8 cellular contexts compared by ENCODE assay signal in genomic region chr5:177022386-177023246, GRCh38. TPM values are rescaled to one million over a fixed set of nuclear protein-coding genes. Genes with fewer than 3 reads are reported as not detected.
DNase-seq lines count a peak whose midpoint lies in the region; ATAC-seq and TF ChIP-seq lines count a peak whose summit lies in the region.

Gene ZNF346, plus strand, starts transcription at chr5:177022696. Its CDS starts 43 bp downstream, at chr5:177022739.

- H3K9me3 Mint-ChIP-seq in progenitor cell of endocrine pancreas (ENCODE audit: low read depth): no peaks in the 10 kb centered on the region

- H3K27me3 Mint-ChIP-seq in progenitor cell of endocrine pancreas: no peaks in the 10 kb centered on the region

- H3K9me3 ChIP-seq in left ventricle myocardium inferior (replicated peaks): no peaks in the 10 kb centered on the region
- no peaks in the 10 kb centered on the region for H3K9me3 ChIP-seq in upper lobe of right lung

- TF ChIP-seq CTCF in GM13976 (IDR thresholded peaks at IDR 0.05; ENCODE audit: borderline replicate concordance, control extremely low read depth, extremely low read depth, insufficient read depth, missing control alignments) (peak; percentile 42), left ventricle myocardium inferior (IDR thresholded peaks at IDR 0.05; ENCODE audit: borderline replicate concordance) (peak; percentile 70), progenitor cell of endocrine pancreas (IDR thresholded peaks at IDR 0.05; ENCODE audit: unreplicated experiment) (peak; percentile 71), upper lobe of right lung (IDR thresholded peaks at IDR 0.05) (peak; percentile 63)

- H3K4me3 ChIP-seq in left ventricle myocardium inferior (peak within 1 kb of the TSS; percentile 90), upper lobe of right lung (peak within 1 kb of the TSS; percentile 84)

- peak within 1 kb of the TSS; percentile 99 for H3K4me3 Mint-ChIP-seq in progenitor cell of endocrine pancreas (ENCODE audit: low read depth)

- H3K36me3 Mint-ChIP-seq in progenitor cell of endocrine pancreas (ENCODE audit: insufficient read depth): peaks cover 6% of the 10 kb centered on the region

- in situ Hi-C loops in GM13976 (cut with MboI; ENCODE audit: low sequenced_read_pairs, unreplicated experiment): no loop called here

- peaks cover 16% of the 10 kb centered on the region for H3K4me1 Mint-ChIP-seq in progenitor cell of endocrine pancreas (ENCODE audit: low read depth)

- peak within 1 kb of the TSS; percentile 98 for H3K27ac Mint-ChIP-seq in progenitor cell of endocrine pancreas

- H3K4me1 ChIP-seq in left ventricle myocardium inferior (peaks cover 37% of the 10 kb centered on the region), upper lobe of right lung (peaks cover 6% of the 10 kb centered on the region)

- H3K27me3 ChIP-seq in left ventricle myocardium inferior (ENCODE audit: low read depth) (no peaks in the 10 kb centered on the region), upper lobe of right lung (no peaks in the 10 kb centered on the region)

- H3K36me3 ChIP-seq in left ventricle myocardium inferior (peaks cover 7% of the 10 kb centered on the region), upper lobe of right lung (no peaks in the 10 kb centered on the region)

- DNase-seq in GM13976 (ENCODE audit: low spot score) (peak; percentile 99), NCI-H1694 (lab: John Stamatoyannopoulos, UW) (peak; percentile 79), amniotic stem cell (lab: John Stamatoyannopoulos, UW) (peak; percentile 89), left ventricle myocardium inferior (peak; percentile 89), progenitor cell of endocrine pancreas (ENCODE audit: low spot score, unreplicated experiment) (peak; percentile 91), upper lobe of right lung (peak; percentile 94)

- peak within 1 kb of the TSS; percentile 88 for H3K27ac ChIP-seq in left ventricle myocardium inferior (replicated peaks)
- peak within 1 kb of the TSS; percentile 71 for H3K27ac ChIP-seq in upper lobe of right lung

- intact Hi-C loops in T-helper 1 cell treated with Interleukin-12 subunit alpha and Interleukin-12 subunit beta and Interleukin-4 antibody, amounts not matched to agents 30 ng/mL and 1 ng/mL, for 36 hours (cut with micrococcal nuclease): loop anchor here (1.0 to 5.0 kb wide), 9 partner anchors 16 to 634 kb away; partner anchors contain the start of genes FGFR4, HIGD2A, LMAN2 and NOP16
- intact Hi-C loops in left ventricle myocardium inferior (cut with micrococcal nuclease): no loop called here
- intact Hi-C loops in upper lobe of right lung (cut with DNase I): no loop called here

- ATAC-seq in HG02870 (IDR thresholded peaks at IDR 0.05; ENCODE audit: unreplicated experiment): peak; percentile 75
- ATAC-seq in upper lobe of right lung: peak; percentile 95

RNA-seq across cellular contexts. Expression of gene ZNF346, which starts in this region (rescaled TPM):
- total RNA-seq in T-helper 1 cell treated with Interleukin-12 subunit alpha and Interleukin-12 subunit beta and Interleukin-4 antibody, amounts not matched to agents 30 ng/mL and 1 ng/mL, for 36 hours: 28.1 and 30.6 TPM in 2 replicates
- total RNA-seq in left ventricle myocardium inferior (8.5 TPM), progenitor cell of endocrine pancreas (36.0 and 42.2 TPM in 2 replicates), upper lobe of right lung (12.9 TPM)

Comparison
In these comparisons a context has a peak if more than half of its experiments do, and no peak if none do; other contexts are left out.
1. Peak in every context shown above with its lines: DNase-seq, ATAC-seq, H3K4me3 ChIP-seq and H3K27ac ChIP-seq.